Comparison of ENCODE assay signal across 11 cellular contexts in the genomic region with DNA sequence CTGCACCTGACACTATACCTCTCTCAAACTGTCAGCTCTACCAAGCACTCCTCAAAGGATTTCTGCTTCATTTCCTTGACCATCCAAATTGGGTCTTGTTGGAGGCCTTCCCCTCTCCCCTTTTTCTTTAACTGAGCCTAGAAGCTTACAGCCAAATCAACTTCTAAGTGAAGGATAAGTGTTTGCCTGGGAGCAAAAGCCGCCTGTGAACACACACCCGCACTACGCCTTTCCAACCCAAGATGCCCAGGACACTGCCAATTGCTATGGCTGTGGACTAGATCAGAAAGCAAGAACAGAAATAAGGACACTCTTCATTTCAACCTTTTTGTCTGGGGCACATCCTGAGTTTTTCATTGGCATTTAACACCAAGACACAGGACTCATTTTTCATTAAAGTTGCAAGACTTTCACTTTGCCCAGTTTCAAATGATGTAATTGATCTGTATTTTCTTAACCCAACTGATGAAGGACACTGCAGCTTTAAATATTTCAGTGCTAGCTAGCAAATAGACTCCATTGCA. TPM values are rescaled to one million over a fixed set of nuclear protein-coding genes. Genes with fewer than 3 reads are reported as not detected.
DNase-seq lines count a peak whose midpoint lies in the region; ATAC-seq and TF ChIP-seq lines count a peak whose summit lies in the region.
"Had no signal": no experiment of that assay in that cellular context is flagged by ENCODE, and none has a peak within 500 bp of the region (broad histone marks: within the 10 kb centered on the region; RNA-seq: fewer than 3 reads in every experiment).

No MANE protein-coding gene starts in this region.

- H3K4me3 ChIP-seq in colonic mucosa (peak overlapping the region; percentile 67), thyroid gland (replicated peaks in 1 of 3) (peak overlapping the region in 2 of 3 donors; percentile 2 to 4), SK-N-SH (ENCODE audit: low read depth in 2 of 2, low read length in 1 of 2) (no peak overlapping the region)

- peaks cover 22% of the 10 kb centered on the region for H3F3A ChIP-seq in SK-N-SH (replicated peaks; ENCODE audit: insufficient read depth)

- POLR2A ChIA-PET in SK-N-SH (lab: Yijun Ruan, JAX), result no interaction called here

- H3K79me2 ChIP-seq in SK-N-SH (ENCODE audit: insufficient read depth), result no peaks in the 10 kb centered on the region

- H3K27me3 Mint-ChIP-seq in activated T-cell treated with anti-CD3 and anti-CD28 coated beads, Interleukin-2, amount 50 U/mL, for 4 hours (ENCODE audit: low read depth), result peaks cover 6% of the 10 kb centered on the region
- peaks cover 7% of the 10 kb centered on the region for H3K27me3 Mint-ChIP-seq in endothelial cell (ENCODE audit: unreplicated experiment)

- H3K4me1 ChIP-seq in colonic mucosa (no peaks in the 10 kb centered on the region), thyroid gland (peaks cover 7 to 20% of the 10 kb centered on the region in 2 donors), SK-N-SH (ENCODE audit: control insufficient read depth in 1 of 2, insufficient read depth in 2 of 2, low read depth in 1 of 2, low read length in 1 of 2) (peaks cover 0 to 18% of the 10 kb centered on the region in 2 experiments; a peak in 2 of 4 replicates)

- H3K9me2 ChIP-seq in SK-N-SH, result no peaks in the 10 kb centered on the region

- TF ChIP-seq CTCF in colonic mucosa (IDR thresholded peaks at IDR 0.05), result no peak
- TF ChIP-seq CTCF in thyroid gland (IDR thresholded peaks at IDR 0.05), result no peak
- TF ChIP-seq CTCF in endothelial cell (IDR thresholded peaks at IDR 0.05; ENCODE audit: unreplicated experiment), result no peak
- TF ChIP-seq CTCF in SK-N-SH (IDR thresholded peaks at IDR 0.05), result no peak

- intact Hi-C loops in colonic mucosa (cut with DNase I), result no loop called here
- intact Hi-C loops in thyroid gland (cut with DNase I), result loop anchor here (5.0 kb wide), 1 partner anchor 54 kb away; the partner anchor contains the start of genes CPEB3 and MARCHF5

- H3K36me3 ChIP-seq in colonic mucosa (no peaks in the 10 kb centered on the region), thyroid gland (no peaks in the 10 kb centered on the region), SK-N-SH (replicated peaks in 1 of 2; ENCODE audit: control insufficient read depth in 1 of 2, insufficient read depth in 2 of 2, low read length in 1 of 2) (peaks cover 0 to 3% of the 10 kb centered on the region in 2 experiments)
- H3K36me3 ChIP-seq: Peyer's patch had no signal

- H3K9ac ChIP-seq in colonic mucosa (ENCODE audit: low read depth in 2 of 2, low read length in 2 of 2) (peak overlapping the region in 1 of 2 donors; percentile 96), SK-N-SH (no peak overlapping the region)

- CTCF ChIA-PET in SK-N-SH (lab: Yijun Ruan, JAX), result interaction anchor here (0.9 kb wide), 1 partner anchor 151 kb away, joined by 3 read pairs; no protein-coding TSS in a partner anchor

- no peaks in the 10 kb centered on the region for H4K20me1 ChIP-seq in SK-N-SH (ENCODE audit: insufficient read depth)

- no peak for TF ChIP-seq RAD21 in SK-N-SH (IDR thresholded peaks at IDR 0.05; ENCODE audit: low read length)

- peaks cover 30% of the 10 kb centered on the region for H3K4me1 Mint-ChIP-seq in activated T-cell treated with anti-CD3 and anti-CD28 coated beads, Interleukin-2, amount 50 U/mL, for 4 hours (ENCODE audit: low read depth)
- peaks cover 13% of the 10 kb centered on the region for H3K4me1 Mint-ChIP-seq in endothelial cell (ENCODE audit: unreplicated experiment)

- H3K4me2 ChIP-seq in SK-N-SH, result no peak overlapping the region

- no peak overlapping the region for H2AFZ ChIP-seq in SK-N-SH (ENCODE audit: low read depth)

- no peak for DNase-seq in activated T-cell treated with anti-CD3 and anti-CD28 coated beads, Interleukin-2, amount 50 U/mL, for 4 hours
- no peak for DNase-seq in activated T-cell treated with anti-CD3 and anti-CD28 coated beads for 4 hours
- DNase-seq in colonic mucosa, result no peak
- peak; percentile 31 for DNase-seq in midbrain (lab: John Stamatoyannopoulos, UW)
- peak; percentile 14 to 26 for DNase-seq in thyroid gland
- DNase-seq in endothelial cell (ENCODE audit: low spot score), result no peak
- DNase-seq in SK-N-SH, result no peak
- DNase-seq in NCI-H1417 treated with DMSO at 0.1 percent for 48 hours (lab: John Stamatoyannopoulos, UW), result no peak
- DNase-seq: activated CD8-positive, alpha-beta T cell treated with anti-CD3 and anti-CD28 coated beads, Interleukin-2, amount 10 ng/mL, durations not matched to agents 7 days and 5 days; NCI-H1048 had no signal

- H3K27ac ChIP-seq in colonic mucosa, result peak overlapping the region; percentile 73
- H3K27ac ChIP-seq in thyroid gland, result peak overlapping the region; percentile 81 to 95 (median 90)
- no peak overlapping the region for H3K27ac ChIP-seq in SK-N-SH (ENCODE audit: low read depth in 2 of 2, low read length in 1 of 2)

- H3K4me3 Mint-ChIP-seq in activated T-cell treated with anti-CD3 and anti-CD28 coated beads, Interleukin-2, amount 50 U/mL, for 4 hours, result peak overlapping the region; percentile 2
- H3K4me3 Mint-ChIP-seq in endothelial cell (ENCODE audit: unreplicated experiment), result no peak overlapping the region

- no peak for TF ChIP-seq POLR2A in thyroid gland (IDR thresholded peaks at IDR 0.05)

- TF ChIP-seq EP300 in SK-N-SH (IDR thresholded peaks at IDR 0.05; ENCODE audit: borderline replicate concordance in 1 of 2, low read depth in 1 of 2, low read length in 1 of 2), result no peak

- WGBS in thyroid gland, 2 donors, result 81 to 92% methylated on average over 3 of the region's 3 CpGs
- 100% methylated on average over 3 of the region's 3 CpGs for WGBS in SK-N-SH (ENCODE audit: low lambda C conversion rate)

- ATAC-seq in activated T-cell treated with anti-CD3 and anti-CD28 coated beads, Interleukin-2, amount 50 U/mL, for 4 hours, result no peak
- ATAC-seq: activated CD8-positive, alpha-beta T cell treated with anti-CD3 and anti-CD28 coated beads, Interleukin-2, amount 10 ng/mL, durations not matched to agents 7 days and 5 days had no signal

- H3K27ac Mint-ChIP-seq in endothelial cell (ENCODE audit: unreplicated experiment), result no peak overlapping the region
- H3K27ac Mint-ChIP-seq: activated CD8-positive, alpha-beta T cell treated with anti-CD3 and anti-CD28 coated beads, Interleukin-2, amount 10 ng/mL, durations not matched to agents 7 days and 5 days had no signal

- H3K9me3 ChIP-seq in colonic mucosa (no peaks in the 10 kb centered on the region), thyroid gland (no peaks in the 10 kb centered on the region), SK-N-SH (no peaks in the 10 kb centered on the region)
- H3K9me3 ChIP-seq: Peyer's patch had no signal

- H3K27me3 ChIP-seq in colonic mucosa (no peaks in the 10 kb centered on the region), thyroid gland (no peaks in the 10 kb centered on the region), SK-N-SH (ENCODE audit: insufficient read depth) (no peaks in the 10 kb centered on the region)
- H3K27me3 ChIP-seq: Peyer's patch had no signal

- no peaks in the 10 kb centered on the region for H3K36me3 Mint-ChIP-seq in activated T-cell treated with anti-CD3 and anti-CD28 coated beads, Interleukin-2, amount 50 U/mL, for 4 hours (ENCODE audit: insufficient read depth)
- H3K36me3 Mint-ChIP-seq in endothelial cell (ENCODE audit: low read depth, unreplicated experiment), result peaks cover 9% of the 10 kb centered on the region

- no peaks in the 10 kb centered on the region for H3K9me3 Mint-ChIP-seq in activated T-cell treated with anti-CD3 and anti-CD28 coated beads, Interleukin-2, amount 50 U/mL, for 4 hours
- H3K9me3 Mint-ChIP-seq in endothelial cell (ENCODE audit: unreplicated experiment), result no peaks in the 10 kb centered on the region

TF ChIP-seq in SK-N-SH, 30 proteins besides CTCF, POLR2A, EP300 and RAD21:
- no peak for TF ChIP-seq YY1 (IDR thresholded peaks at IDR 0.05; ENCODE audit: low read depth)

RNA-seq across cellular contexts. Expression of gene CPEB3, which starts 52.8 kb away (rescaled TPM):
- total RNA-seq in activated T-cell treated with anti-CD3 and anti-CD28 coated beads, Interleukin-2, amount 50 U/mL, for 4 hours, result under 1 TPM; 0.68 to 0.92 (median 0.82) TPM
- total RNA-seq in colonic mucosa (1 to 10 TPM; 4.4 to 7.9 TPM), thyroid gland (10 to 100 TPM; 12.3 to 18.4 (median 12.7) TPM), endothelial cell (ENCODE audit: unreplicated experiment) (2.4 TPM)
- 0.36 TPM in 2 replicates for polyA plus RNA-seq in SK-N-SH (2012; rRNA removed)
- 0.28 and 0.30 TPM in 2 replicates for polyA plus RNA-seq in SK-N-SH (2012; cell fraction: cytosol; rRNA removed)
- polyA plus RNA-seq in SK-N-SH (2012; cell fraction: nucleus; rRNA removed), result 0.66 and 0.97 TPM in 2 replicates

RNA-seq across cellular contexts. Expression of gene MARCHF5, which starts 52.8 kb away (rescaled TPM):
- 10 to 100 TPM; 29.1 to 31.6 (median 29.5) TPM for total RNA-seq in activated T-cell treated with anti-CD3 and anti-CD28 coated beads, Interleukin-2, amount 50 U/mL, for 4 hours
- total RNA-seq in colonic mucosa (10 to 100 TPM; 37.3 to 42.8 TPM), thyroid gland (10 to 100 TPM; 24.2 to 29.8 (median 27.7) TPM), endothelial cell (ENCODE audit: unreplicated experiment) (46.0 TPM)
- polyA plus RNA-seq in SK-N-SH (2012; rRNA removed), result 24.2 and 32.0 TPM in 2 replicates
- 40.8 and 46.1 TPM in 2 replicates for polyA plus RNA-seq in SK-N-SH (2012; cell fraction: cytosol; rRNA removed)
- polyA plus RNA-seq in SK-N-SH (2012; cell fraction: nucleus; rRNA removed), result 10.5 and 38.3 TPM in 2 replicates

Comparison
In these comparisons a context has a peak if more than half of its experiments do, and no peak if none do; other contexts are left out.
1. DNase-seq: peak in midbrain (single experiment) and thyroid gland (2 of 2); none in activated T-cell treated with anti-CD3 and anti-CD28 coated beads, Interleukin-2, amount 50 U/mL, for 4 hours (single experiment), activated T-cell treated with anti-CD3 and anti-CD28 coated beads for 4 hours (single experiment), colonic mucosa (single experiment), endothelial cell (single experiment), SK-N-SH (single experiment) and NCI-H1417 treated with DMSO at 0.1 percent for 48 hours (single experiment).
2. H3K27ac ChIP-seq: peak in colonic mucosa (single experiment) and thyroid gland (3 of 3); none in SK-N-SH (0 of 2).
3. H3K4me3 ChIP-seq: peak in colonic mucosa (single experiment) and thyroid gland (2 of 3); none in SK-N-SH (0 of 2).